In the genomic region with DNA sequence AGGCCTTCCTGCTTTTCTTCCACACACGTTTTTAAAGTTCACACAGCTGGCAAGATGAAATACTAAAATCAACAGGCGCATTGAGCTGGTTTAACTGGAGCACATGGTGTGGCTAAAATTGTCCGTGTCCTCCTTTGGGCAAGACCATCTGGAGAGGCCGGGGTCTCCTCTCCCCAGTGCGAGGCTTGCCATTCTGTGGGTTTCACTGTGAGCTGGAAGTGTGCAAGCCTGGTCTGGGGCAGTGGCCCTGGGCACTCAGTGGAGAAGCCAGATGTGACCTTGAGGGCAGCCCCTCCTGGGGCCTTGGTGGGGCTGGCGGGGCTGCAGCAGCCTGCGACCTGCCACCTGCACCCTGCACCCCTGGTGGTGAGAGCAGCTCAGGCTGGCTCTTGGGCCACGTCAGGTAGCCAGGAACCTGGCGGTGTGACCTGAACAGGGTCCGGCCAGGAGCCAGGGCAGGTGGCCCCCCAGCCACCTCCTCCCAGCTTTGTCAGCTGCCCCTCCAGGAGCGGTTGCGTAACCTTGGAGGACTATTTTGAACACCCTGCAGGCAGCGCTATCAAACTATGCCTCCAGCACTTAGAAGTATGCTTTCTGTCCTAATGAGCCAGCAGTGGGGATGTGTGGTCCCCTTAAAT, we compare ENCODE assay signal across 18 cellular contexts. TPM values are rescaled to one million over a fixed set of nuclear protein-coding genes. Genes with fewer than 3 reads are reported as not detected.
DNase-seq lines count a peak whose midpoint lies in the region; ATAC-seq and TF ChIP-seq lines count a peak whose summit lies in the region.
"Had no signal": no experiment of that assay in that cellular context is flagged by ENCODE, and none has a peak within 500 bp of the region (broad histone marks: within the 10 kb centered on the region; RNA-seq: fewer than 3 reads in every experiment).

No MANE protein-coding gene starts in this region.

- no peaks in the 10 kb centered on the region for H3K4me1 ChIP-seq in adrenal gland (replicated peaks in 1 of 2)
- H3K4me1 ChIP-seq in upper lobe of right lung = no peaks in the 10 kb centered on the region
- H3K4me1 ChIP-seq: right atrium auricular region had no signal

- H3K4me3 Mint-ChIP-seq in activated T-cell treated with anti-CD3 and anti-CD28 coated beads, Interleukin-2, amount 50 U/mL, for 72 hours = no peak overlapping the region
- H3K4me3 Mint-ChIP-seq: activated T-helper 17 cell treated with anti-CD3 and anti-CD28 coated beads, Interleukin-2, amount 50 U/mL, for 72 hours; T-cell; type B pancreatic cell had no signal

- intact Hi-C loops in adrenal gland (cut with DNase I) = no loop called here
- intact Hi-C loops in upper lobe of right lung (cut with DNase I) = no loop called here

- H3K27ac ChIP-seq in adrenal gland (no peak overlapping the region), upper lobe of right lung (no peak overlapping the region)
- H3K27ac ChIP-seq: BLaER1 treated with 17β-estradiol and CSF1 and Interleukin-3, amounts not matched to agents 10 nM and 100 nM; esophagus squamous epithelium; right atrium auricular region had no signal

- H3K27me3 ChIP-seq in adrenal gland = no peaks in the 10 kb centered on the region
- no peaks in the 10 kb centered on the region for H3K27me3 ChIP-seq in upper lobe of right lung
- H3K27me3 ChIP-seq: esophagus squamous epithelium, right atrium auricular region had no signal

- no peak for TF ChIP-seq CTCF in adrenal gland (IDR thresholded peaks at IDR 0.05)
- no peak for TF ChIP-seq CTCF in upper lobe of right lung (IDR thresholded peaks at IDR 0.05)

- no peaks in the 10 kb centered on the region for H3K27me3 Mint-ChIP-seq in activated T-cell treated with anti-CD3 and anti-CD28 coated beads, Interleukin-2, amount 50 U/mL, for 72 hours (ENCODE audit: low read depth)
- H3K27me3 Mint-ChIP-seq: activated T-helper 17 cell treated with anti-CD3 and anti-CD28 coated beads, Interleukin-2, amount 50 U/mL, for 72 hours; T-cell; type B pancreatic cell had no signal

- TF ChIP-seq POLR2A in adrenal gland (IDR thresholded peaks at IDR 0.05) = no peak

- no peak for ATAC-seq in activated T-cell treated with anti-CD3 and anti-CD28 coated beads, Interleukin-2, amount 50 U/mL, for 72 hours (replicated peaks in 1 of 2)
- ATAC-seq in upper lobe of right lung (no peak), HG03442 (IDR thresholded peaks at IDR 0.05; ENCODE audit: unreplicated experiment) (no peak), HG02870 (IDR thresholded peaks at IDR 0.05; ENCODE audit: unreplicated experiment) (no peak)
- ATAC-seq: activated T-helper 17 cell treated with anti-CD3 and anti-CD28 coated beads, Interleukin-2, amount 50 U/mL, for 72 hours; T-cell had no signal

- H3K36me3 ChIP-seq in adrenal gland (replicated peaks in 1 of 2) (peaks cover 0 to 55% of the 10 kb centered on the region in 2 donors), upper lobe of right lung (peaks cover 26% of the 10 kb centered on the region)

- no peak overlapping the region for H3K4me3 ChIP-seq in adrenal gland
- H3K4me3 ChIP-seq in upper lobe of right lung = no peak overlapping the region
- H3K4me3 ChIP-seq: BLaER1 treated with 17β-estradiol and CSF1 and Interleukin-3, amounts not matched to agents 10 nM and 100 nM; esophagus squamous epithelium; right atrium auricular region had no signal

- H3K9me3 ChIP-seq in adrenal gland (replicated peaks in 1 of 3) (no peaks in the 10 kb centered on the region), upper lobe of right lung (no peaks in the 10 kb centered on the region)
- H3K9me3 ChIP-seq: BLaER1 treated with 17β-estradiol and CSF1 and Interleukin-3, amounts not matched to agents 10 nM and 100 nM; esophagus squamous epithelium; right atrium auricular region had no signal

- peaks cover 4% of the 10 kb centered on the region for H3K4me1 Mint-ChIP-seq in activated T-cell treated with anti-CD3 and anti-CD28 coated beads, Interleukin-2, amount 50 U/mL, for 72 hours (ENCODE audit: low read depth)
- H3K4me1 Mint-ChIP-seq: activated T-helper 17 cell treated with anti-CD3 and anti-CD28 coated beads, Interleukin-2, amount 50 U/mL, for 72 hours had no signal

- peaks cover 1 to 6% of the 10 kb centered on the region in 2 donors for H3K36me3 Mint-ChIP-seq in activated T-cell treated with anti-CD3 and anti-CD28 coated beads, Interleukin-2, amount 50 U/mL, for 72 hours (ENCODE audit: insufficient read depth in 2 of 2)

- WGBS in adrenal gland, 4 donors = 79 to 96% (median 85%) methylated on average over 5 to 13 of the region's 13 CpGs

- no peaks in the 10 kb centered on the region for H3K9me3 Mint-ChIP-seq in activated T-cell treated with anti-CD3 and anti-CD28 coated beads, Interleukin-2, amount 50 U/mL, for 72 hours
- H3K9me3 Mint-ChIP-seq: activated T-helper 17 cell treated with anti-CD3 and anti-CD28 coated beads, Interleukin-2, amount 50 U/mL, for 72 hours; T-cell; type B pancreatic cell had no signal

- no peak overlapping the region for H3K27ac Mint-ChIP-seq in activated T-cell treated with anti-CD3 and anti-CD28 coated beads, Interleukin-2, amount 50 U/mL, for 72 hours
- H3K27ac Mint-ChIP-seq: activated T-helper 17 cell treated with anti-CD3 and anti-CD28 coated beads, Interleukin-2, amount 50 U/mL, for 72 hours; T-cell; type B pancreatic cell had no signal

- peak; percentile 16 for DNase-seq in activated T-cell treated with anti-CD3 and anti-CD28 coated beads, Interleukin-2, amount 50 U/mL, for 1 hour
- DNase-seq in activated T-cell treated with anti-CD3 and anti-CD28 coated beads, Interleukin-2, amount 50 U/mL, for 72 hours = no peak
- DNase-seq in adrenal gland (peak in 5 of 7 donors; percentile 9 to 35 (median 10)), mesenteric fat pad (ENCODE audit: low spot score) (peak; percentile 84), upper lobe of right lung (peak; percentile 64), activated gamma-delta T cell treated with Interleukin-2 at 50 U/mL for 16 hours (no peak)
- DNase-seq: activated CD4-positive, alpha-beta T cell treated with anti-CD3 and anti-CD28 coated beads, Interleukin-2, amount 50 U/mL, for 48 hours; effector CD4-positive, alpha-beta T cell; esophagus squamous epithelium; SHP77 treated with DMSO at 0.1 percent for 48 hours; stimulated activated naive CD4-positive, alpha-beta T cell had no signal

RNA-seq across cellular contexts. Expression of a gene that starts 52.4 kb away (rescaled TPM):
- total RNA-seq in activated T-cell treated with anti-CD3 and anti-CD28 coated beads, Interleukin-2, amount 50 U/mL, for 72 hours = 10 to 100 TPM; 27.5 to 37.6 TPM
- 10 to 100 TPM in 7 of 8 donors, 1 to 10 TPM in 1; 7.4 to 27.2 (median 18.7) TPM for total RNA-seq in adrenal gland
- 10 to 100 TPM; 11.0 to 16.7 (median 14.3) TPM for polyA plus RNA-seq in adrenal gland
- 7.0 TPM for total RNA-seq in mesenteric fat pad
- 21.6 TPM for total RNA-seq in upper lobe of right lung

Comparison
In these comparisons a context has a peak if more than half of its experiments do, and no peak if none do; other contexts are left out.
1. DNase-seq: peak in activated T-cell treated with anti-CD3 and anti-CD28 coated beads, Interleukin-2, amount 50 U/mL, for 1 hour (single experiment), adrenal gland (5 of 7), mesenteric fat pad (single experiment) and upper lobe of right lung (single experiment); none in activated T-cell treated with anti-CD3 and anti-CD28 coated beads, Interleukin-2, amount 50 U/mL, for 72 hours (0 of 2) and activated gamma-delta T cell treated with Interleukin-2 at 50 U/mL for 16 hours (single experiment).